In genomic region chr3:188507244-188507720, GRCh38 we compare ENCODE assay signal across 11 cellular contexts.
A peak's percentile ranks its signal among the peaks of the same experiment; 100 is the strongest.
DNase-seq lines count a peak whose midpoint lies in the region; ATAC-seq and TF ChIP-seq lines count a peak whose summit lies in the region.
"Had no signal": no experiment of that assay in that cellular context is flagged by ENCODE, and none has a peak within 500 bp of the region (broad histone marks: within the 10 kb centered on the region; RNA-seq: fewer than 3 reads in every experiment).

No MANE protein-coding gene starts in this region.

- peaks cover 0 to 9% (median 4%) of the 10 kb centered on the region in 3 donors for H3K9me3 ChIP-seq in tibial artery

- no peak overlapping the region for H3K4me3 Mint-ChIP-seq in activated CD4-positive, alpha-beta T cell treated with anti-CD3 and anti-CD28 coated beads, Interleukin-2, amount 10 ng/mL, durations not matched to agents 7 days and 5 days

- intact Hi-C loops in tibial artery (cut with DNase I; ENCODE audit: low total_unique reads) = no loop called here

- in situ Hi-C loops in astrocyte of the cerebellum (cut with HindIII; ENCODE audit: low sequenced_read_pairs) = loop anchor here (25.0 kb wide), 1 partner anchor 770 kb away; the partner anchor contains the start of gene BCL6

- peaks cover 10% of the 10 kb centered on the region for H3K4me1 Mint-ChIP-seq in activated CD4-positive, alpha-beta T cell treated with anti-CD3 and anti-CD28 coated beads, Interleukin-2, amount 10 ng/mL, durations not matched to agents 7 days and 5 days

- POLR2A ChIA-PET in activated CD4-positive, alpha-beta T cell treated with anti-CD3 and anti-CD28 coated beads, Interleukin-2, amount 10 ng/mL, durations not matched to agents 7 days and 5 days (lab: Charles Lee) = no interaction called here

- no peak for DNase-seq in activated CD4-positive, alpha-beta T cell treated with anti-CD3 and anti-CD28 coated beads, Interleukin-2, amount 10 ng/mL, durations not matched to agents 7 days and 5 days
- DNase-seq in activated CD4-positive, alpha-beta T cell treated with anti-CD3 and anti-CD28 coated beads, Interleukin-2, amount 50 U/mL, for 48 hours = no peak
- DNase-seq in astrocyte of the cerebellum (ENCODE audit: low read depth) = peak; percentile 95
- peak; percentile 37 for DNase-seq in inferior parietal cortex (ENCODE audit: extremely low spot score)
- no peak for DNase-seq in tibial artery
- no peak for DNase-seq in NCI-H345 (lab: John Stamatoyannopoulos, UW)

- no peak for ATAC-seq in HG03378 (IDR thresholded peaks at IDR 0.05; ENCODE audit: unreplicated experiment)
- ATAC-seq in HG02623 (IDR thresholded peaks at IDR 0.05; ENCODE audit: unreplicated experiment) = no peak

- peaks cover 29% of the 10 kb centered on the region for H3K36me3 Mint-ChIP-seq in activated CD4-positive, alpha-beta T cell treated with anti-CD3 and anti-CD28 coated beads, Interleukin-2, amount 10 ng/mL, durations not matched to agents 7 days and 5 days (ENCODE audit: low read depth)

- H3K4me1 ChIP-seq in tibial artery = peaks cover 0 to 70% (median 16%) of the 10 kb centered on the region in 4 donors

- H3K27me3 Mint-ChIP-seq in activated CD4-positive, alpha-beta T cell treated with anti-CD3 and anti-CD28 coated beads, Interleukin-2, amount 10 ng/mL, durations not matched to agents 7 days and 5 days = no peaks in the 10 kb centered on the region

- peak overlapping the region; percentile 63 for H3K27ac Mint-ChIP-seq in activated CD4-positive, alpha-beta T cell treated with anti-CD3 and anti-CD28 coated beads, Interleukin-2, amount 10 ng/mL, durations not matched to agents 7 days and 5 days

- H3K4me3 ChIP-seq in astrocyte of the cerebellum (ENCODE audit: low read depth, low read length) = no peak overlapping the region
- H3K4me3 ChIP-seq in tibial artery = no peak overlapping the region
- H3K4me3 ChIP-seq: dorsolateral prefrontal cortex, skin epidermis had no signal

- peak overlapping the region; percentile 33 to 50 for H3K27ac ChIP-seq in tibial artery
- H3K27ac ChIP-seq: 22Rv1 had no signal

- CTCF ChIA-PET in activated CD4-positive, alpha-beta T cell treated with anti-CD3 and anti-CD28 coated beads, Interleukin-2, amount 10 ng/mL, durations not matched to agents 7 days and 5 days (lab: Charles Lee) = interaction anchor here (0.6 kb wide), 2 partner anchors 216 to 666 kb away, joined by 3 read pairs; no protein-coding TSS in a partner anchor

- H3K9me3 Mint-ChIP-seq in activated CD4-positive, alpha-beta T cell treated with anti-CD3 and anti-CD28 coated beads, Interleukin-2, amount 10 ng/mL, durations not matched to agents 7 days and 5 days = peaks cover 20% of the 10 kb centered on the region

- no peaks in the 10 kb centered on the region for H3K27me3 ChIP-seq in tibial artery
- H3K27me3 ChIP-seq: dorsolateral prefrontal cortex had no signal

- no peaks in the 10 kb centered on the region for H3K36me3 ChIP-seq in tibial artery

- TF ChIP-seq CTCF in astrocyte of the cerebellum (IDR thresholded peaks at IDR 0.05; ENCODE audit: low read depth, low read length, missing control alignments) (no peak), tibial artery (IDR thresholded peaks at IDR 0.05) (no peak)

Comparison
In these comparisons a context has a peak if more than half of its experiments do, and no peak if none do; other contexts are left out.
1. DNase-seq: peak in astrocyte of the cerebellum (single experiment) and inferior parietal cortex (single experiment); none in activated CD4-positive, alpha-beta T cell treated with anti-CD3 and anti-CD28 coated beads, Interleukin-2, amount 10 ng/mL, durations not matched to agents 7 days and 5 days (single experiment), activated CD4-positive, alpha-beta T cell treated with anti-CD3 and anti-CD28 coated beads, Interleukin-2, amount 50 U/mL, for 48 hours (0 of 2), tibial artery (0 of 2) and NCI-H345 (single experiment).